ENCODE assay signal across 10 cellular contexts in the genomic region with DNA sequence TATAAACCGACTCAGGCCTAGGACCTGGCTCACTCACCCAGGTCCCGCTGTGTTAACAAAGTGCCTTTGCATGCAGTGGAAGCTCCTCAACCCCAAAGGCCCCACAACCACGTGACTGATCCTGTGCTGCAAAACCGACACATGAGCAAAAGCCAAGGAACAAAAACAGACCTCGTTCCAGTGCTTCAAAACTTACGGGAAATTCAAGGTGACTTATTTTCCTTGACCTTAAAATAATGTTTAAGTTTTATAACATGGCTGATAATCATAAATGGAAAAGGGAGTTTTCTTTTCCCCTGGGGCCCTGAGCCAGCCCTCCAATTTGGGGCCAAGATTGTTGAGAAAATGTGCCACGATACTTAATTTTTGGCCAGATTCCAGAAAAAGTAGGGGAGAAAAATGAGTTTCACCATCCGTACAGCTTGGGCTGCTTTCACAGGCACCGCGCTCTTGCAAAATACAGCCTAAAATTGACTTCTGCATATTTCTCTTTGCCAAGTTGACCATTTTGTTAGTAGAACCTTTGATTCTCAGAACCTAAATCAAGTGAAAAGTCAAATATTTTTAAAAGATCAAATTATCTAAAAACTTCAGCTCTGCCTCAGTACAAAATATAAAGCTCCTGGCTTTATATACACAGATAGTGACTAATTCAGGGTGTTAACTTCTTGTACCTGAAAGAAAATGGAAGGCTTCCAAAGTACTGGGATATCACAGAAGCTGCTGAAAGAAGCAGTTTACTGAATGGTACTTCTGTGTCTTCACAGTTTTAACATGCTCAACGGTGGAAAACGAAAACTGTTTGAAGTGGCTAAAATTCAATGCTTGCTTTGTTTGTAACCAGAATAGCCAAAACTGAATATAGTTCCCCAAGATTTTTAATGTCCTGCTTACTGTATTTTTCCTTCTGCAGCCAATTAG.
DNase-seq lines count a peak whose midpoint lies in the region; ATAC-seq, FAIRE-seq and TF ChIP-seq lines count a peak whose summit lies in the region.
"Had no signal": no experiment of that assay in that cellular context is flagged by ENCODE, and none has a peak within 500 bp of the region (broad histone marks: within the 10 kb centered on the region; RNA-seq: fewer than 3 reads in every experiment).

No MANE protein-coding gene starts in this region.

- H3K79me2 ChIP-seq in H9 (ENCODE audit: insufficient read depth, low read length) (no peaks in the 10 kb centered on the region), K562 (ENCODE audit: control insufficient read depth, insufficient read depth, low read length) (no peaks in the 10 kb centered on the region)

- in situ Hi-C loops in K562 (cut with MboI): no loop called here

- H3K4me3 Mint-ChIP-seq in H9: no peak overlapping the region

- H3K4ac ChIP-seq in H9 (ENCODE audit: low read depth, low read length): no peak overlapping the region

- no peaks in the 10 kb centered on the region for H3K23me2 ChIP-seq in H9 (ENCODE audit: insufficient read length, low read depth, low read length, poor library complexity, severe bottlenecking)

- H3K9ac ChIP-seq in H9 (ENCODE audit: extremely low read depth, insufficient read length, low read length): no peak overlapping the region
- H3K9ac ChIP-seq in K562 (ENCODE audit: insufficient read depth in 1 of 2, low read depth in 2 of 2, low read length in 2 of 2): no peak overlapping the region

- no peak for TF ChIP-seq CTCF in H9 (conservative IDR thresholded peaks at IDR 0.05)
- no peak for TF ChIP-seq CTCF in K562 (IDR thresholded peaks at IDR 0.05 in 2 of 3, conservative IDR thresholded peaks at IDR 0.05 in 1 of 3; ENCODE audit: insufficient read depth in 2 of 3, low read depth in 1 of 3, low read length in 3 of 3)
- TF ChIP-seq CTCF in sigmoid colon (IDR thresholded peaks at IDR 0.05): no peak

- CTCF ChIA-PET in K562 (lab: Yijun Ruan, JAX; ENCODE audit: low intra/inter-chr PET ratio): no interaction called here

- no peaks in the 10 kb centered on the region for H3K27me3 Mint-ChIP-seq in H9 (ENCODE audit: low read depth)

- ATAC-seq in K562: no peak
- ATAC-seq in activated naive CD4-positive, alpha-beta T cell treated with anti-CD3 and anti-CD28 coated beads, Interleukin-2, amount 50 U/mL, for 72 hours: no peak

- H3K79me1 ChIP-seq in H9 (ENCODE audit: insufficient read depth, low read depth, low read length, poor library complexity, severe bottlenecking): no peaks in the 10 kb centered on the region

- TF ChIP-seq POLR2A in K562 (conservative IDR thresholded peaks at IDR 0.05): no peak
- TF ChIP-seq POLR2A in sigmoid colon (IDR thresholded peaks at IDR 0.05): no peak

- H3K27ac ChIP-seq in H9 (ENCODE audit: insufficient read length, low read depth, low read length) (no peak overlapping the region), K562 (ENCODE audit: extremely low read depth, low read depth, low read length) (no peak overlapping the region), sigmoid colon (peak overlapping the region; percentile 69 to 80 (median 74))

- no peak overlapping the region for H3K14ac ChIP-seq in H9 (ENCODE audit: insufficient read depth, low read length)

- H3K56ac ChIP-seq in H9 (ENCODE audit: insufficient read length, low read depth, low read length): no peak overlapping the region

- H2BK20ac ChIP-seq in H9 (ENCODE audit: low read depth, low read length, poor library complexity, severe bottlenecking): no peak overlapping the region

- no peak for TF ChIP-seq RAD21 in K562 (CRISPR knock-in tag; conservative IDR thresholded peaks at IDR 0.05 in 1 of 2, IDR thresholded peaks at IDR 0.05 in 1 of 2)

- H3K27ac Mint-ChIP-seq in H9: peak overlapping the region; percentile 12 to 76 (median 50); a peak in 5 of 7 replicates
- no peak overlapping the region for H3K27ac Mint-ChIP-seq in activated naive CD4-positive, alpha-beta T cell treated with anti-CD3 and anti-CD28 coated beads, Interleukin-2, amount 50 U/mL, for 72 hours

- intact Hi-C loops in K562 (cut with micrococcal nuclease): no loop called here
- intact Hi-C loops in sigmoid colon (cut with DNase I): loop anchor here (2.0 to 5.0 kb wide), 2 partner anchors 26 to 58 kb away; no protein-coding TSS in a partner anchor

- H4K5ac ChIP-seq in H9 (ENCODE audit: insufficient read length, low read depth, low read length): no peak overlapping the region

- H3K9me3 Mint-ChIP-seq in H9: peaks cover 4 to 5% of the 10 kb centered on the region in 2 experiments; a peak in 4 of 5 replicates
- peaks cover 0 to 6% of the 10 kb centered on the region in 2 donors for H3K9me3 Mint-ChIP-seq in activated naive CD4-positive, alpha-beta T cell treated with anti-CD3 and anti-CD28 coated beads, Interleukin-2, amount 50 U/mL, for 72 hours

- TF ChIP-seq EP300 in K562 (IDR thresholded peaks at IDR 0.05; ENCODE audit: low read length): no peak
- peak in 1 of 4 donors; percentile 17 for TF ChIP-seq EP300 in sigmoid colon (IDR thresholded peaks at IDR 0.05)

- no peak overlapping the region for H2BK5ac ChIP-seq in H9 (ENCODE audit: insufficient read length, low read length)

- peaks cover 34 to 35% of the 10 kb centered on the region in 2 experiments for H3K4me1 Mint-ChIP-seq in H9

- H3K36me3 Mint-ChIP-seq in H9 (ENCODE audit: insufficient read depth in 1 of 3, low read depth in 3 of 3): peaks cover 1 to 7% (median 6%) of the 10 kb centered on the region in 3 experiments; a peak in 6 of 7 replicates
- H3K36me3 Mint-ChIP-seq in activated naive CD4-positive, alpha-beta T cell treated with anti-CD3 and anti-CD28 coated beads, Interleukin-2, amount 50 U/mL, for 72 hours: no peaks in the 10 kb centered on the region

- H3K27me3 ChIP-seq in H9 (ENCODE audit: insufficient read depth, low read length) (no peaks in the 10 kb centered on the region), K562 (ENCODE audit: control insufficient read depth in 2 of 2, insufficient read depth in 2 of 2, low read length in 2 of 2) (peaks cover 4 to 6% of the 10 kb centered on the region in 2 experiments; a peak in 2 of 5 replicates), sigmoid colon (no peaks in the 10 kb centered on the region)

- WGBS in H9 (ENCODE audit: extremely low coverage, insufficient read length, low lambda C conversion rate): no CpG with 5 or more reads among the region's 12 CpGs
- WGBS in K562 (ENCODE audit: insufficient coverage, low coverage, missing lambda C conversion rate): 6% methylated on average over 12 of the region's 12 CpGs
- 71 to 84% methylated on average over 12 of the region's 12 CpGs for WGBS in sigmoid colon, 2 donors

- H2AFZ ChIP-seq in H9 (ENCODE audit: low read length): no peak overlapping the region
- no peak overlapping the region for H2AFZ ChIP-seq in K562 (ENCODE audit: low read depth, low read length)

- H3K4me1 ChIP-seq in H9 (ENCODE audit: insufficient read depth, low read length) (peaks cover 3% of the 10 kb centered on the region), K562 (replicated peaks in 1 of 2; ENCODE audit: control insufficient read depth in 2 of 2, insufficient read depth in 2 of 2, low read length in 2 of 2) (no peaks in the 10 kb centered on the region), sigmoid colon (peaks cover 0 to 55% (median 43%) of the 10 kb centered on the region in 4 donors)

- H2BK120ac ChIP-seq in H9 (ENCODE audit: low read depth, low read length, poor library complexity, severe bottlenecking): no peak overlapping the region

- H4K91ac ChIP-seq in H9 (ENCODE audit: insufficient read length, low read depth, low read length): no peak overlapping the region

- no peak overlapping the region for H3K18ac ChIP-seq in H9 (ENCODE audit: insufficient read length, low read depth, low read length)

- DNase-seq in H9 (no peak), K562 (ENCODE audit: extremely low read depth in 1 of 4, low spot score in 3 of 4) (peak in 1 of 4 experiments; percentile 11), hepatic stellate cell (ENCODE audit: low spot score) (peak; percentile 21), sigmoid colon (peak; percentile 92), HuH-7.5 (ENCODE audit: low spot score) (no peak), GM19238 (ENCODE audit: insufficient read length, low spot score) (no peak), NCI-H2029 treated with DMSO at 0.1 percent for 48 hours (lab: John Stamatoyannopoulos, UW) (no peak)
- DNase-seq in activated naive CD4-positive, alpha-beta T cell treated with anti-CD3 and anti-CD28 coated beads, Interleukin-2, amount 50 U/mL, for 72 hours (ENCODE audit: low spot score in 2 of 2): no peak
- DNase-seq: cortex of kidney, T1000 had no signal

- POLR2A ChIA-PET in K562 (lab: Yijun Ruan, JAX): no interaction called here

- no peak overlapping the region for H4K8ac ChIP-seq in H9 (replicated peaks; ENCODE audit: insufficient read length, low read depth, low read length)

- H4K20me1 ChIP-seq in H9 (ENCODE audit: control insufficient read depth, insufficient read depth, insufficient read length) (no peaks in the 10 kb centered on the region), K562 (replicated peaks; ENCODE audit: control insufficient read depth, insufficient read depth, low read length) (no peaks in the 10 kb centered on the region)

- H3K9me1 ChIP-seq in K562 (ENCODE audit: control insufficient read depth, insufficient read depth, low read length): no peaks in the 10 kb centered on the region

- no peak overlapping the region for H2BK12ac ChIP-seq in H9 (ENCODE audit: insufficient read length, low read depth, low read length)

- H3K36me3 ChIP-seq in K562 (ENCODE audit: control insufficient read depth, insufficient read depth, low read length) (no peaks in the 10 kb centered on the region), sigmoid colon (no peaks in the 10 kb centered on the region)

- no TSS peak for BruUV-seq in K562 (replicated peaks; lab: Mats Ljungman, UMichigan)

- H3K23ac ChIP-seq in H9 (ENCODE audit: insufficient read length, low read depth, low read length): no peak overlapping the region

- no peak overlapping the region for H3T11ph ChIP-seq in H9 (ENCODE audit: low read length)

- H3K4me2 ChIP-seq in H9 (ENCODE audit: insufficient read depth, insufficient read length, low read length) (no peak overlapping the region), K562 (ENCODE audit: insufficient read depth, low read length) (no peak overlapping the region)

- no peak overlapping the region for H2BK15ac ChIP-seq in H9 (ENCODE audit: low read depth, low read length)

- FAIRE-seq in K562 (lab: Jason Lieb, UNC): no peak

- no peak overlapping the region for H2AK5ac ChIP-seq in H9 (ENCODE audit: insufficient read length, low read length)

- H3K4me3 ChIP-seq in K562: no peak overlapping the region
- peak overlapping the region in 2 of 4 donors; percentile 11 to 16 for H3K4me3 ChIP-seq in sigmoid colon

- no peaks in the 10 kb centered on the region for H3K9me3 ChIP-seq in H9 (ENCODE audit: control insufficient read depth, low read depth, low read length)
- H3K9me3 ChIP-seq in K562 (replicated peaks; ENCODE audit: control insufficient read depth, insufficient read depth, low read depth, low read length): no peaks in the 10 kb centered on the region
- no peaks in the 10 kb centered on the region for H3K9me3 ChIP-seq in sigmoid colon

Comparison
In these comparisons a context has a peak if more than half of its experiments do, and no peak if none do; other contexts are left out.
1. DNase-seq: peak in hepatic stellate cell (single experiment) and sigmoid colon (single experiment); none in H9 (single experiment), HuH-7.5 (single experiment), activated naive CD4-positive, alpha-beta T cell treated with anti-CD3 and anti-CD28 coated beads, Interleukin-2, amount 50 U/mL, for 72 hours (0 of 2), GM19238 (single experiment) and NCI-H2029 treated with DMSO at 0.1 percent for 48 hours (single experiment).
2. H3K27ac ChIP-seq: peak in sigmoid colon (4 of 4); none in H9 (single experiment) and K562 (single experiment).
3. H3K27ac Mint-ChIP-seq: peak in H9 (3 of 3); none in activated naive CD4-positive, alpha-beta T cell treated with anti-CD3 and anti-CD28 coated beads, Interleukin-2, amount 50 U/mL, for 72 hours (0 of 2).